In genomic region chr2:169767243-169767888, GRCh38 we compare ENCODE assay signal across 8 cellular contexts. TPM values are rescaled to one million over a fixed set of nuclear protein-coding genes. Genes with fewer than 3 reads are reported as not detected.
A peak's percentile ranks its signal among the peaks of the same experiment; 100 is the strongest.
DNase-seq lines count a peak whose midpoint lies in the region; ATAC-seq, FAIRE-seq and TF ChIP-seq lines count a peak whose summit lies in the region.

No MANE protein-coding gene starts in this region.

- intact Hi-C loops in pancreas (cut with DNase I): no loop called here
- intact Hi-C loops in vagina (cut with DNase I): no loop called here

- H3K9me3 ChIP-seq in pancreas: no peaks in the 10 kb centered on the region
- H3K9me3 ChIP-seq in vagina: no peaks in the 10 kb centered on the region

- FAIRE-seq in GM18507 (lab: Jason Lieb, UNC) (peak; percentile 83), pancreas (lab: Jason Lieb, UNC) (no peak)

- no peaks in the 10 kb centered on the region for H3K4me1 ChIP-seq in pancreas
- peaks cover 5% of the 10 kb centered on the region for H3K4me1 ChIP-seq in vagina

- WGBS in pancreas, 2 donors: 15 to 17% methylated on average over 12 of the region's 12 CpGs

- H3K27ac ChIP-seq in pancreas: no peak overlapping the region
- no peak overlapping the region for H3K27ac ChIP-seq in vagina

- TF ChIP-seq CTCF in foreskin fibroblast (IDR thresholded peaks at IDR 0.05; ENCODE audit: low read depth, low read length) (peak; percentile 64), pancreas (IDR thresholded peaks at IDR 0.05) (peak; percentile 36 to 64 (median 58)), vagina (IDR thresholded peaks at IDR 0.05) (peak in 2 of 3 experiments; percentile 54 to 59)

- H3K27me3 ChIP-seq in pancreas (peaks cover 0 to 8% (median 2%) of the 10 kb centered on the region in 4 donors), vagina (no peaks in the 10 kb centered on the region)

- H3K36me3 ChIP-seq in pancreas: no peaks in the 10 kb centered on the region
- no peaks in the 10 kb centered on the region for H3K36me3 ChIP-seq in vagina

- DNase-seq in AG08395 (ENCODE audit: low spot score): peak; percentile 63
- no peak for DNase-seq in GM18507 (ENCODE audit: extremely low spot score, insufficient read length, low read depth)
- DNase-seq in OCI-M2 (lab: John Stamatoyannopoulos, UW; ENCODE audit: unreplicated experiment): peak; percentile 3
- DNase-seq in activated T-helper 1 cell treated with anti-CD3 and anti-CD28 coated beads, Interleukin-2, amount 50 U/mL, for 16 hours (ENCODE audit: low read depth in 1 of 2, low spot score in 1 of 2): peak; percentile 11 to 24
- DNase-seq in foreskin fibroblast: peak; percentile 43 to 84
- peak in 5 of 6 donors; percentile 29 to 66 (median 50) for DNase-seq in pancreas
- no peak for DNase-seq in vagina (ENCODE audit: extremely low spot score in 2 of 2)

- ATAC-seq in pancreas (peak; percentile 77 to 90 (median 86)), HG02884 (IDR thresholded peaks at IDR 0.05; ENCODE audit: unreplicated experiment) (no peak)

- TF ChIP-seq POLR2A in vagina (IDR thresholded peaks at IDR 0.05): no peak

- no peak overlapping the region for H3K4me3 ChIP-seq in foreskin fibroblast (ENCODE audit: low read depth in 1 of 2, low read length in 2 of 2)
- no peak overlapping the region for H3K4me3 ChIP-seq in pancreas
- H3K4me3 ChIP-seq in vagina: no peak overlapping the region

RNA-seq across cellular contexts. Expression of gene SSB, which starts 31.3 kb away (rescaled TPM):
- total RNA-seq in pancreas: 10 to 100 TPM; 14.1 to 36.7 (median 25.0) TPM
- polyA plus RNA-seq in pancreas: 10 to 100 TPM; 24.7 to 59.6 TPM
- total RNA-seq in vagina: 47.1 TPM

RNA-seq across cellular contexts. Expression of gene KLHL23, which starts 33.7 kb away (rescaled TPM):
- total RNA-seq in pancreas: 1 to 10 TPM; 2.2 to 6.9 (median 3.1) TPM
- polyA plus RNA-seq in pancreas: 1 to 10 TPM; 1.7 to 3.4 TPM
- total RNA-seq in vagina: 5.6 TPM

RNA-seq across cellular contexts. Expression of gene METTL5, which starts 57.3 kb away (rescaled TPM):
- total RNA-seq in pancreas (10 to 100 TPM; 29.7 to 35.6 (median 32.9) TPM), vagina (22.1 TPM)
- polyA plus RNA-seq in pancreas: 10 to 100 TPM; 36.3 to 41.3 TPM

RNA-seq across cellular contexts. Expression of gene UBR3, which starts 59.9 kb away (rescaled TPM):
- total RNA-seq in pancreas (10 to 100 TPM; 19.0 to 26.8 (median 21.3) TPM), vagina (59.2 TPM)
- polyA plus RNA-seq in pancreas: 10 to 100 TPM in 1 of 2 donors, 1 to 10 TPM in 1; 7.3 to 16.6 TPM

Comparison
In these comparisons a context has a peak if more than half of its experiments do, and no peak if none do; other contexts are left out.
1. DNase-seq: peak in AG08395 (single experiment), OCI-M2 (single experiment), activated T-helper 1 cell treated with anti-CD3 and anti-CD28 coated beads, Interleukin-2, amount 50 U/mL, for 16 hours (2 of 2), foreskin fibroblast (2 of 2) and pancreas (5 of 6); none in GM18507 (single experiment) and vagina (0 of 2).
2. Peak in every context shown above with its lines, with median percentiles within 50 percentile points of each other: CTCF ChIP-seq.